In genomic region chr9:103537426-103537825, GRCh38 we compare ENCODE assay signal across 33 cellular contexts.
"Had no signal": no experiment of that assay in that cellular context is flagged by ENCODE, and none has a peak within 500 bp of the region (broad histone marks: within the 10 kb centered on the region; RNA-seq: fewer than 3 reads in every experiment).

No MANE protein-coding gene starts in this region.

- ATAC-seq: activated naive CD4-positive, alpha-beta T cell treated with anti-CD3 and anti-CD28 coated beads, Interleukin-2, amount 50 U/mL, for 72 hours; activated naive CD8-positive, alpha-beta T cell treated with anti-CD3 and anti-CD28 coated beads, Interleukin-2, amount 50 U/mL, for 24 hours; activated T-cell treated with anti-CD3 and anti-CD28 coated beads, Interleukin-2, amount 50 U/mL, for 4 hours; activated T-cell treated with anti-CD3 and anti-CD28 coated beads, Interleukin-2, amount 50 U/mL, for 72 hours; activated T-helper 17 cell treated with anti-CD3 and anti-CD28 coated beads, Interleukin-2, amount 50 U/mL, for 72 hours; body of pancreas had no signal

- H3K9me3 ChIP-seq: adrenal gland, ascending aorta, body of pancreas had no signal

- H3K4me3 ChIP-seq: adrenal gland, ascending aorta, body of pancreas, breast epithelium, cardiac muscle cell had no signal

- H3K4me1 ChIP-seq: adrenal gland, ascending aorta, body of pancreas, breast epithelium had no signal

- FAIRE-seq: astrocyte, bronchial epithelial cell had no signal

- H3K27ac ChIP-seq: adrenal gland, ascending aorta, body of pancreas, brain microvascular endothelial cell, breast epithelium, cardiac muscle cell had no signal

- DNase-seq: activated effector memory CD4-positive, alpha-beta T cell treated with anti-CD3 and anti-CD28 coated beads, Interleukin-2, amount 50 U/mL, for 16 hours; activated effector memory CD4-positive, alpha-beta T cell treated with Interleukin-2 at 50 U/mL for 16 hours; activated gamma-delta T cell; activated gamma-delta T cell treated with Interleukin-2 at 50 U/mL for 16 hours; activated naive CD4-positive, alpha-beta T cell; activated naive CD4-positive, alpha-beta T cell treated with anti-CD3 and anti-CD28 coated beads for 36 hours; activated naive CD4-positive, alpha-beta T cell treated with anti-CD3 and anti-CD28 coated beads, Interleukin-2, amount 10 ng/mL, durations not matched to agents 7 days and 5 days; activated naive CD4-positive, alpha-beta T cell treated with anti-CD3 and anti-CD28 coated beads, Interleukin-2, amount 50 U/mL, for 16 hours; activated naive CD4-positive, alpha-beta T cell treated with Interleukin-2 at 50 U/mL for 16 hours; activated naive CD8-positive, alpha-beta T cell treated with anti-CD3 and anti-CD28 coated beads for 36 hours; activated naive CD8-positive, alpha-beta T cell treated with anti-CD3 and anti-CD28 coated beads, Interleukin-2, amount 10 ng/mL, durations not matched to agents 7 days and 5 days; activated naive CD8-positive, alpha-beta T cell treated with anti-CD3 and anti-CD28 coated beads, Interleukin-2, amount 50 U/mL, for 24 hours; activated T-cell treated with anti-CD3 and anti-CD28 coated beads, Interleukin-2, amount 50 U/mL, for 24 hours; activated T-cell treated with anti-CD3 and anti-CD28 coated beads, Interleukin-2, amount 50 U/mL, for 4 hours; activated T-cell treated with anti-CD3 and anti-CD28 coated beads, Interleukin-2, amount 50 U/mL, for 48 hours; activated T-cell treated with anti-CD3 and anti-CD28 coated beads, Interleukin-2, amount 50 U/mL, for 72 hours; adrenal gland; amniotic stem cell; amygdala; anterior cingulate cortex; aorta; body of pancreas; brain microvascular endothelial cell; caudate nucleus; central memory CD4-positive, alpha-beta T cell; cerebellar nuclear complex had no signal

- H3K36me3 ChIP-seq: adrenal gland, ascending aorta, brain microvascular endothelial cell, breast epithelium, cardiac muscle cell had no signal

- H3K27me3 ChIP-seq: adrenal gland, ascending aorta, body of pancreas, brain microvascular endothelial cell, breast epithelium, cardiac muscle cell had no signal
